ENCODE assay signal across 26 cellular contexts in the genomic region with DNA sequence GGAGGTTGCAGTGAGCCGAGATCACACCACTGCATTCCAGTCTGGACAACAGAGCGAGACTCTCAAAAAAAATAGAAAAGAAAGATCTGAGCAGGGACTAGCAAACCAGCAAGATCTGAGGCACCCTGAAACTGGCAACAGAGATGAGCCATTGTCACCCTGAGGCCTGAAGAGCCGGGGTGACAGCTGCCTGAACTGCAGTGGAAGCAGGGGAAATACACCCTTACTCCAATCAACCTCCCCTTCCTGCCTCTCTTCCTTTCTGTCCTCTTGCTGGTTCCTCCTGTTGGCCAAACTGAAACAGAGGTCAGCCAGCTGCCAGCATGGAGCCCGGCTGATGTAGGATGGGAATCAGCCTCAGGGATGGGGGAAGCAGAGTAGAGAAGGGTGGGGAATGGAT.
DNase-seq lines count a peak whose midpoint lies in the region; ATAC-seq and TF ChIP-seq lines count a peak whose summit lies in the region.
"Had no signal": no experiment of that assay in that cellular context is flagged by ENCODE, and none has a peak within 500 bp of the region (broad histone marks: within the 10 kb centered on the region; RNA-seq: fewer than 3 reads in every experiment).

No MANE protein-coding gene starts in this region.

- peak overlapping the region; percentile 21 to 78 (median 50) for H3K27ac Mint-ChIP-seq in naive B cell
- H3K27ac Mint-ChIP-seq: activated naive CD8-positive, alpha-beta T cell treated with anti-CD3 and anti-CD28 coated beads, Interleukin-2, amount 10 ng/mL, durations not matched to agents 7 days and 5 days had no signal

- TF ChIP-seq RAD21 in SK-N-SH (IDR thresholded peaks at IDR 0.05; ENCODE audit: low read length), result no peak

- no peak for ATAC-seq in SK-N-SH treated with all-trans-retinoic acid at 6 μM for 48 hours
- no peak for ATAC-seq in naive B cell (ENCODE audit: low read depth in 2 of 2)
- no peak for ATAC-seq in GM19351 (IDR thresholded peaks at IDR 0.05; ENCODE audit: unreplicated experiment)
- no peak for ATAC-seq in foreskin keratinocyte
- ATAC-seq: stimulated activated naive CD8-positive, alpha-beta T cell treated with anti-CD3 and anti-CD28 coated beads, Interleukin-15, amount 100 ng/mL, for 72 hours had no signal

- H3F3A ChIP-seq in SK-N-SH (replicated peaks; ENCODE audit: insufficient read depth), result no peaks in the 10 kb centered on the region

- no peak for TF ChIP-seq EP300 in SK-N-SH (IDR thresholded peaks at IDR 0.05; ENCODE audit: borderline replicate concordance in 1 of 2, low read depth in 1 of 2, low read length in 1 of 2)

- H3K4me2 ChIP-seq in SK-N-SH (no peak overlapping the region), BLaER1 (peak overlapping the region; percentile 27)

- POLR2A ChIA-PET in SK-N-SH (lab: Yijun Ruan, JAX), result no interaction called here

- peaks cover 50 to 78% (median 52%) of the 10 kb centered on the region in 3 donors for H3K4me1 Mint-ChIP-seq in naive B cell

- WGBS in SK-N-SH (ENCODE audit: low lambda C conversion rate), result 95% methylated on average over 4 of the region's 4 CpGs

- H3K36me3 ChIP-seq in SK-N-SH (replicated peaks in 1 of 2; ENCODE audit: control insufficient read depth in 1 of 2, insufficient read depth in 2 of 2, low read length in 1 of 2) (no peaks in the 10 kb centered on the region), BLaER1 (peaks cover 49% of the 10 kb centered on the region)
- H3K36me3 ChIP-seq: right atrium auricular region, SJSA1, thoracic aorta, vagina had no signal

- no peak overlapping the region for H3K9ac ChIP-seq in SK-N-SH
- H3K9ac ChIP-seq in BLaER1, result no peak overlapping the region

- no peaks in the 10 kb centered on the region for H3K9me2 ChIP-seq in SK-N-SH

- H3K79me2 ChIP-seq in SK-N-SH (ENCODE audit: insufficient read depth), result no peaks in the 10 kb centered on the region

- H3K27me3 Mint-ChIP-seq in naive B cell, result no peaks in the 10 kb centered on the region
- H3K27me3 Mint-ChIP-seq: activated naive CD8-positive, alpha-beta T cell treated with anti-CD3 and anti-CD28 coated beads, Interleukin-2, amount 10 ng/mL, durations not matched to agents 7 days and 5 days; stimulated activated naive CD8-positive, alpha-beta T cell treated with anti-CD3 and anti-CD28 coated beads, Interleukin-15, amount 100 ng/mL, for 72 hours had no signal

- H4K20me1 ChIP-seq in SK-N-SH (ENCODE audit: insufficient read depth), result no peaks in the 10 kb centered on the region
- peaks cover 95% of the 10 kb centered on the region for H4K20me1 ChIP-seq in BLaER1

- TF ChIP-seq CTCF in SK-N-SH (IDR thresholded peaks at IDR 0.05) (no peak), foreskin keratinocyte (conservative IDR thresholded peaks at IDR 0.05) (no peak)

- H3K4me3 ChIP-seq in SK-N-SH (ENCODE audit: low read depth in 2 of 2, low read length in 1 of 2), result no peak overlapping the region
- H3K4me3 ChIP-seq in BLaER1, result no peak overlapping the region
- H3K4me3 ChIP-seq: right atrium auricular region, SJSA1, thoracic aorta, vagina had no signal

- DNase-seq in SK-N-SH, result peak; percentile 39
- peak; percentile 24 for DNase-seq in MV-4-11 (lab: John Stamatoyannopoulos, UW)
- no peak for DNase-seq in naive B cell
- no peak for DNase-seq in hippocampal formation (lab: John Stamatoyannopoulos, UW)
- no peak for DNase-seq in foreskin keratinocyte
- DNase-seq: activated CD8-positive, alpha-beta memory T cell treated with anti-CD3 and anti-CD28 coated beads for 24 hours; activated effector memory CD4-positive, alpha-beta T cell treated with Interleukin-2 at 50 U/mL for 16 hours; activated naive CD8-positive, alpha-beta T cell treated with anti-CD3 and anti-CD28 coated beads, Interleukin-2, amount 10 ng/mL, durations not matched to agents 7 days and 5 days; activated T-cell treated with anti-CD3 and anti-CD28 coated beads for 4 hours; aorta; DMS 273 treated with DMSO at 0.1 percent for 48 hours; effector CD8-positive, alpha-beta T cell; H7; NCI-H1417 treated with DMSO at 0.1 percent for 48 hours; NCI-H2081; NCI-H2227 treated with DMSO at 0.1 percent for 48 hours; posterior cingulate gyrus; small intestine; stimulated activated naive CD8-positive, alpha-beta T cell treated with anti-CD3 and anti-CD28 coated beads, Interleukin-15, amount 100 ng/mL, for 72 hours had no signal

- H3K27ac ChIP-seq in SK-N-SH (ENCODE audit: low read depth in 2 of 2, low read length in 1 of 2) (peak overlapping the region in 1 of 2 experiments; percentile 39; a peak in 2 of 4 replicates), BLaER1 (no peak overlapping the region), foreskin keratinocyte (no peak overlapping the region)
- H3K27ac ChIP-seq: right atrium auricular region, SJSA1, thoracic aorta, vagina had no signal

- no peaks in the 10 kb centered on the region for H3K9me3 Mint-ChIP-seq in naive B cell

- H3K4me1 ChIP-seq in SK-N-SH (ENCODE audit: control insufficient read depth in 1 of 2, insufficient read depth in 2 of 2, low read depth in 1 of 2, low read length in 1 of 2) (peaks cover 0 to 36% of the 10 kb centered on the region in 2 experiments; a peak in 2 of 4 replicates), BLaER1 (peaks cover 57% of the 10 kb centered on the region), foreskin keratinocyte (no peaks in the 10 kb centered on the region)
- H3K4me1 ChIP-seq: SJSA1 had no signal

- H3K27me3 ChIP-seq in SK-N-SH (ENCODE audit: insufficient read depth) (no peaks in the 10 kb centered on the region), BLaER1 (no peaks in the 10 kb centered on the region), foreskin keratinocyte (no peaks in the 10 kb centered on the region)
- H3K27me3 ChIP-seq: right atrium auricular region, SJSA1, vagina had no signal

- H3K36me3 Mint-ChIP-seq in naive B cell, result peaks cover 4 to 18% of the 10 kb centered on the region in 2 donors

- CTCF ChIA-PET in SK-N-SH (lab: Yijun Ruan, JAX), result interaction anchor here (0.7 to 1.5 kb wide), 4 partner anchors 155 to 267 kb away, joined by 3 to 6 read pairs (median 3); no protein-coding TSS in a partner anchor

- H2AFZ ChIP-seq in SK-N-SH (ENCODE audit: low read depth), result no peak overlapping the region

- H3K9me3 ChIP-seq in SK-N-SH (no peaks in the 10 kb centered on the region), BLaER1 (peaks cover 9% of the 10 kb centered on the region)
- H3K9me3 ChIP-seq: right atrium auricular region, SJSA1, thoracic aorta, vagina had no signal

- H3K4me3 Mint-ChIP-seq in naive B cell, result no peak overlapping the region
- H3K4me3 Mint-ChIP-seq: activated naive CD8-positive, alpha-beta T cell treated with anti-CD3 and anti-CD28 coated beads, Interleukin-2, amount 10 ng/mL, durations not matched to agents 7 days and 5 days; stimulated activated naive CD8-positive, alpha-beta T cell treated with anti-CD3 and anti-CD28 coated beads, Interleukin-15, amount 100 ng/mL, for 72 hours had no signal

TF ChIP-seq in SK-N-SH, 30 proteins besides CTCF, POLR2A, EP300 and RAD21:
- no peak for TF ChIP-seq POLR2AphosphoS5 (IDR thresholded peaks at IDR 0.05; ENCODE audit: low read depth, low read length)
- TF ChIP-seq NRF1 (IDR thresholded peaks at IDR 0.05; ENCODE audit: low read depth, low read length), result no peak
- no peak for TF ChIP-seq SIN3A (IDR thresholded peaks at IDR 0.05; ENCODE audit: borderline replicate concordance, low read depth, low read length)
- TF ChIP-seq GABPA (IDR thresholded peaks at IDR 0.05; ENCODE audit: low read depth), result no peak
- no peak for TF ChIP-seq RXRA (IDR thresholded peaks at IDR 0.05; ENCODE audit: borderline replicate concordance, low read depth)
- TF ChIP-seq ELF1 (IDR thresholded peaks at IDR 0.05), result no peak
- TF ChIP-seq FOXM1 (IDR thresholded peaks at IDR 0.05; ENCODE audit: low read depth), result no peak
- no peak for TF ChIP-seq JUND (IDR thresholded peaks at IDR 0.05)
- TF ChIP-seq, protein P1, sequence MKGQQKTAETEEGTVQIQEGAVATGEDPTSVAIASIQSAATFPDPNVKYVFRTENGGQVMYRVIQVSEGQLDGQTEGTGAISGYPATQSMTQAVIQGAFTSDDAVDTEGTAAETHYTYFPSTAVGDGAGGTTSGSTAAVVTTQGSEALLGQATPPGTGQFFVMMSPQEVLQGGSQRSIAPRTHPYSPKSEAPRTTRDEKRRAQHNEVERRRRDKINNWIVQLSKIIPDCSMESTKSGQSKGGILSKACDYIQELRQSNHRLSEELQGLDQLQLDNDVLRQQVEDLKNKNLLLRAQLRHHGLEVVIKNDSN (IDR thresholded peaks at IDR 0.05; ENCODE audit: borderline replicate concordance, low read depth), result no peak

TF ChIP-seq in SK-N-SH treated with all-trans-retinoic acid at 6 μM for 48 hours, 23 proteins besides CTCF, POLR2A, EP300 and RAD21 (continues in another document):
- TF ChIP-seq ZFP30 (CRISPR knock-in tag; IDR thresholded peaks at IDR 0.05) (no peak), ARNTL (CRISPR knock-in tag; IDR thresholded peaks at IDR 0.05; ENCODE audit: borderline replicate concordance, low read depth) (no peak), CSDC2 (CRISPR knock-in tag; IDR thresholded peaks at IDR 0.05) (no peak), GLIS3 (CRISPR knock-in tag; IDR thresholded peaks at IDR 0.05) (no peak), ZC3H10 (CRISPR knock-in tag; IDR thresholded peaks at IDR 0.05) (no peak), TOX (CRISPR knock-in tag; IDR thresholded peaks at IDR 0.05; ENCODE audit: borderline replicate concordance) (no peak), SNAI2 (CRISPR knock-in tag; IDR thresholded peaks at IDR 0.05) (no peak), ESRRG (CRISPR knock-in tag; IDR thresholded peaks at IDR 0.05) (no peak)
- TF ChIP-seq, protein P2, sequence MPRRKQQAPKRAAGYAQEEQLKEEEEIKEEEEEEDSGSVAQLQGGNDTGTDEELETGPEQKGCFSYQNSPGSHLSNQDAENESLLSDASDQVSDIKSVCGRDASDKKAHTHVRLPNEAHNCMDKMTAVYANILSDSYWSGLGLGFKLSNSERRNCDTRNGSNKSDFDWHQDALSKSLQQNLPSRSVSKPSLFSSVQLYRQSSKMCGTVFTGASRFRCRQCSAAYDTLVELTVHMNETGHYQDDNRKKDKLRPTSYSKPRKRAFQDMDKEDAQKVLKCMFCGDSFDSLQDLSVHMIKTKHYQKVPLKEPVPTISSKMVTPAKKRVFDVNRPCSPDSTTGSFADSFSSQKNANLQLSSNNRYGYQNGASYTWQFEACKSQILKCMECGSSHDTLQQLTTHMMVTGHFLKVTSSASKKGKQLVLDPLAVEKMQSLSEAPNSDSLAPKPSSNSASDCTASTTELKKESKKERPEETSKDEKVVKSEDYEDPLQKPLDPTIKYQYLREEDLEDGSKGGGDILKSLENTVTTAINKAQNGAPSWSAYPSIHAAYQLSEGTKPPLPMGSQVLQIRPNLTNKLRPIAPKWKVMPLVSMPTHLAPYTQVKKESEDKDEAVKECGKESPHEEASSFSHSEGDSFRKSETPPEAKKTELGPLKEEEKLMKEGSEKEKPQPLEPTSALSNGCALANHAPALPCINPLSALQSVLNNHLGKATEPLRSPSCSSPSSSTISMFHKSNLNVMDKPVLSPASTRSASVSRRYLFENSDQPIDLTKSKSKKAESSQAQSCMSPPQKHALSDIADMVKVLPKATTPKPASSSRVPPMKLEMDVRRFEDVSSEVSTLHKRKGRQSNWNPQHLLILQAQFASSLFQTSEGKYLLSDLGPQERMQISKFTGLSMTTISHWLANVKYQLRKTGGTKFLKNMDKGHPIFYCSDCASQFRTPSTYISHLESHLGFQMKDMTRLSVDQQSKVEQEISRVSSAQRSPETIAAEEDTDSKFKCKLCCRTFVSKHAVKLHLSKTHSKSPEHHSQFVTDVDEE (CRISPR knock-in tag; IDR thresholded peaks at IDR 0.05), result no peak

Comparison
In these comparisons a context has a peak if more than half of its experiments do, and no peak if none do; other contexts are left out.
1. DNase-seq: peak in SK-N-SH (single experiment) and MV-4-11 (single experiment); none in naive B cell (single experiment), hippocampal formation (0 of 2) and foreskin keratinocyte (0 of 2).